15 cellular contexts compared by ENCODE assay signal in genomic region chr2:60475311-60475830, GRCh38.
"Had no signal": no experiment of that assay in that cellular context is flagged by ENCODE, and none has a peak within 500 bp of the region (broad histone marks: within the 10 kb centered on the region; RNA-seq: fewer than 3 reads in every experiment).

No MANE protein-coding gene starts in this region.

- H3K27me3 ChIP-seq: body of pancreas, heart right ventricle, neural progenitor cell, ovary, right lobe of liver, upper lobe of right lung had no signal

- H3K27ac ChIP-seq: neural progenitor cell, ovary, right lobe of liver, upper lobe of right lung had no signal

- H3K36me3 ChIP-seq: heart right ventricle, neural progenitor cell, ovary, right lobe of liver, upper lobe of right lung had no signal

- H3K4me2 ChIP-seq: smooth muscle cell had no signal

- H3K4me3 ChIP-seq: body of pancreas, heart right ventricle, lung, neural progenitor cell, ovary, right lobe of liver, smooth muscle cell, upper lobe of right lung had no signal

- H2AFZ ChIP-seq: neural progenitor cell had no signal

- H3K9ac ChIP-seq: neural progenitor cell had no signal

- ATAC-seq: body of pancreas; stimulated activated naive CD8-positive, alpha-beta T cell treated with anti-CD3 and anti-CD28 coated beads, Interleukin-15, amount 100 ng/mL, for 72 hours had no signal

- DNase-seq: activated CD4-positive, alpha-beta T cell treated with anti-CD3 and anti-CD28 coated beads, Interleukin-2, amount 10 ng/mL, durations not matched to agents 24 days and 14 days; activated CD4-positive, CD25-positive, alpha-beta regulatory T cell; activated CD8-positive, alpha-beta memory T cell treated with anti-CD3 and anti-CD28 coated beads, Interleukin-2, amount 50 U/mL, for 48 hours; activated gamma-delta T cell treated with Interleukin-2 at 50 U/mL for 16 hours; amygdala; body of pancreas; caudate nucleus; heart right ventricle; ovary; right lobe of liver; stimulated activated naive CD8-positive, alpha-beta T cell treated with anti-CD3 and anti-CD28 coated beads, Interleukin-15, amount 100 ng/mL, for 72 hours; upper lobe of right lung had no signal

- H3K9me3 ChIP-seq: body of pancreas, heart right ventricle, ovary, right lobe of liver, upper lobe of right lung had no signal
